In the genomic region with DNA sequence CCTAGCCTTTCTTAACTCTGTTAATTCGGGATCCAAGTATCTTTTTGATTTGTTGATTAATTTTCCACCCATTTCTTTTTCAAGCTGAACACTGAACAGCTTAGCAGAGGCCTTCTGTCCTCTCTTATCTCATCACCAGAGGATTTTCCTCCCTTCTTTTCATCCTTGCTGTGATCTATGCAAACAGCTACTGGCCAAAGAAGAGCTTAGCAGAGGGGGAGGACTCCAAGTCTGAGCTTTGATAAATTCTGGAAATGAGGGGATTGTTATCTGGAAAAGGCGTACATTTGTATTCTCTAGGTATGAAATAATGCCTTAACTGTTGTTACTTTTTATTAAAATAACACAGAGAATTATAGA, we compare ENCODE assay signal across 12 cellular contexts. TPM values are rescaled to one million over a fixed set of nuclear protein-coding genes. Genes with fewer than 3 reads are reported as not detected.
A peak's percentile ranks its signal among the peaks of the same experiment; 100 is the strongest.
DNase-seq lines count a peak whose midpoint lies in the region; ATAC-seq and TF ChIP-seq lines count a peak whose summit lies in the region.
"Had no signal": no experiment of that assay in that cellular context is flagged by ENCODE, and none has a peak within 500 bp of the region (broad histone marks: within the 10 kb centered on the region; RNA-seq: fewer than 3 reads in every experiment).

No MANE protein-coding gene starts in this region.

- peak overlapping the region; percentile 88 for H3K27ac Mint-ChIP-seq in activated CD8-positive, alpha-beta memory T cell treated with anti-CD3 and anti-CD28 coated beads, Interleukin-2, amount 10 ng/mL, durations not matched to agents 7 days and 5 days
- H3K27ac Mint-ChIP-seq in stimulated activated memory B cell treated with anti-CD40 and anti-IgM and Interleukin-4, amounts not matched to agents 10 μg/mL and 1 μg/mL and 100 μg/mL, for 72 hours = peak overlapping the region; percentile 60

- TF ChIP-seq EP300 in upper lobe of left lung (IDR thresholded peaks at IDR 0.05) = no peak

- H3K27me3 ChIP-seq in effector memory CD4-positive, alpha-beta T cell (replicated peaks; ENCODE audit: control insufficient read depth, insufficient read depth, low read length, poor library complexity, severe bottlenecking) = no peaks in the 10 kb centered on the region
- no peaks in the 10 kb centered on the region for H3K27me3 ChIP-seq in upper lobe of left lung
- H3K27me3 ChIP-seq: gastrocnemius medialis, ovary had no signal

- H3K4me1 Mint-ChIP-seq in activated CD8-positive, alpha-beta memory T cell treated with anti-CD3 and anti-CD28 coated beads, Interleukin-2, amount 10 ng/mL, durations not matched to agents 7 days and 5 days = peaks cover 66% of the 10 kb centered on the region
- H3K4me1 Mint-ChIP-seq in stimulated activated memory B cell treated with anti-CD40 and anti-IgM and Interleukin-4, amounts not matched to agents 10 μg/mL and 1 μg/mL and 100 μg/mL, for 72 hours = peaks cover 27% of the 10 kb centered on the region

- peak; percentile 7 for ATAC-seq in activated CD8-positive, alpha-beta memory T cell treated with anti-CD3 and anti-CD28 coated beads, Interleukin-2, amount 10 ng/mL, durations not matched to agents 7 days and 5 days
- no peak for ATAC-seq in stimulated activated memory B cell treated with anti-CD40 and anti-IgM and Interleukin-4, amounts not matched to agents 10 μg/mL and 1 μg/mL and 100 μg/mL, for 72 hours
- no peak for ATAC-seq in upper lobe of left lung (ENCODE audit: low FRiP score in 2 of 2)

- no peak overlapping the region for H3K4me3 ChIP-seq in effector memory CD4-positive, alpha-beta T cell (ENCODE audit: insufficient read depth, low read depth, low read length, poor library complexity, severe bottlenecking)
- H3K4me3 ChIP-seq in upper lobe of left lung = no peak overlapping the region
- H3K4me3 ChIP-seq: gastrocnemius medialis, ovary had no signal

- H3K4me1 ChIP-seq in effector memory CD4-positive, alpha-beta T cell (ENCODE audit: control insufficient read depth, insufficient read depth, low read length, poor library complexity, severe bottlenecking) = peaks cover 36% of the 10 kb centered on the region
- no peaks in the 10 kb centered on the region for H3K4me1 ChIP-seq in upper lobe of left lung

- peak overlapping the region; percentile 68 for H3K4me3 Mint-ChIP-seq in activated CD8-positive, alpha-beta memory T cell treated with anti-CD3 and anti-CD28 coated beads, Interleukin-2, amount 10 ng/mL, durations not matched to agents 7 days and 5 days
- H3K4me3 Mint-ChIP-seq in stimulated activated memory B cell treated with anti-CD40 and anti-IgM and Interleukin-4, amounts not matched to agents 10 μg/mL and 1 μg/mL and 100 μg/mL, for 72 hours = peak overlapping the region; percentile 31

- no peak for DNase-seq in activated CD8-positive, alpha-beta memory T cell treated with anti-CD3 and anti-CD28 coated beads, Interleukin-2, amount 10 ng/mL, durations not matched to agents 7 days and 5 days
- DNase-seq in activated CD8-positive, alpha-beta memory T cell treated with anti-CD3 and anti-CD28 coated beads for 24 hours = no peak
- peak; percentile 89 for DNase-seq in NCI-H82 (lab: John Stamatoyannopoulos, UW)
- no peak for DNase-seq in effector memory CD4-positive, alpha-beta T cell
- no peak for DNase-seq in upper lobe of left lung
- DNase-seq in stimulated activated CD4-positive, alpha-beta T cell treated with anti-CD3 and anti-CD28 coated beads, Interleukin-4, amount 100 ng/mL, for 4 hours = no peak
- DNase-seq in HPDE6-E6E7 (ENCODE audit: extremely low spot score) = no peak
- DNase-seq: cortex of kidney, gastrocnemius medialis, NCI-H2029 treated with DMSO at 0.1 percent for 48 hours, ovary had no signal

- peaks cover 33% of the 10 kb centered on the region for H3K36me3 Mint-ChIP-seq in activated CD8-positive, alpha-beta memory T cell treated with anti-CD3 and anti-CD28 coated beads, Interleukin-2, amount 10 ng/mL, durations not matched to agents 7 days and 5 days
- H3K36me3 Mint-ChIP-seq in stimulated activated memory B cell treated with anti-CD40 and anti-IgM and Interleukin-4, amounts not matched to agents 10 μg/mL and 1 μg/mL and 100 μg/mL, for 72 hours = no peaks in the 10 kb centered on the region

- no peaks in the 10 kb centered on the region for H3K9me3 ChIP-seq in effector memory CD4-positive, alpha-beta T cell (ENCODE audit: control insufficient read depth, low read length)
- no peaks in the 10 kb centered on the region for H3K9me3 ChIP-seq in upper lobe of left lung
- H3K9me3 ChIP-seq: gastrocnemius medialis, ovary had no signal

- TF ChIP-seq CTCF in upper lobe of left lung (IDR thresholded peaks at IDR 0.05) = no peak

- no peaks in the 10 kb centered on the region for H3K27me3 Mint-ChIP-seq in activated CD8-positive, alpha-beta memory T cell treated with anti-CD3 and anti-CD28 coated beads, Interleukin-2, amount 10 ng/mL, durations not matched to agents 7 days and 5 days
- H3K27me3 Mint-ChIP-seq in stimulated activated memory B cell treated with anti-CD40 and anti-IgM and Interleukin-4, amounts not matched to agents 10 μg/mL and 1 μg/mL and 100 μg/mL, for 72 hours = no peaks in the 10 kb centered on the region

- no peak for TF ChIP-seq POLR2A in upper lobe of left lung (IDR thresholded peaks at IDR 0.05)

- peak overlapping the region; percentile 54 for H3K27ac ChIP-seq in effector memory CD4-positive, alpha-beta T cell (ENCODE audit: insufficient read depth, low read length, poor library complexity, severe bottlenecking)
- peak overlapping the region in 1 of 4 donors; percentile 7 for H3K27ac ChIP-seq in upper lobe of left lung
- H3K27ac ChIP-seq: gastrocnemius medialis, ovary had no signal

- H3K36me3 ChIP-seq in effector memory CD4-positive, alpha-beta T cell (ENCODE audit: control insufficient read depth, insufficient read depth, low read length) = no peaks in the 10 kb centered on the region
- no peaks in the 10 kb centered on the region for H3K36me3 ChIP-seq in upper lobe of left lung
- H3K36me3 ChIP-seq: gastrocnemius medialis, ovary had no signal

- WGBS in upper lobe of left lung, 2 donors = 79 to 86% methylated on average over 2 of the region's 2 CpGs

- CTCF ChIA-PET in activated CD8-positive, alpha-beta memory T cell treated with anti-CD3 and anti-CD28 coated beads, Interleukin-2, amount 10 ng/mL, durations not matched to agents 7 days and 5 days (lab: Charles Lee) = interaction anchor here (0.7 to 5.0 kb wide), 10 partner anchors 8 to 312 kb away, joined by 3 to 39 read pairs (median 6); a partner anchor contains a TSS

- peaks cover 6% of the 10 kb centered on the region for H3K9me3 Mint-ChIP-seq in activated CD8-positive, alpha-beta memory T cell treated with anti-CD3 and anti-CD28 coated beads, Interleukin-2, amount 10 ng/mL, durations not matched to agents 7 days and 5 days (ENCODE audit: low read depth)
- no peaks in the 10 kb centered on the region for H3K9me3 Mint-ChIP-seq in stimulated activated memory B cell treated with anti-CD40 and anti-IgM and Interleukin-4, amounts not matched to agents 10 μg/mL and 1 μg/mL and 100 μg/mL, for 72 hours

RNA-seq across cellular contexts. Expression of a gene that starts 13.4 kb away (rescaled TPM):
- total RNA-seq in activated CD8-positive, alpha-beta memory T cell treated with anti-CD3 and anti-CD28 coated beads, Interleukin-2, amount 10 ng/mL, durations not matched to agents 7 days and 5 days = 10 to 100 TPM; 25.0 to 26.3 TPM
- 10 to 100 TPM in 2 of 6 donors, 1 to 10 TPM in 4; 3.4 to 25.0 (median 7.5) TPM for total RNA-seq in upper lobe of left lung

RNA-seq across cellular contexts. Expression of a gene that starts 13.7 kb away (rescaled TPM):
- total RNA-seq in activated CD8-positive, alpha-beta memory T cell treated with anti-CD3 and anti-CD28 coated beads, Interleukin-2, amount 10 ng/mL, durations not matched to agents 7 days and 5 days = 10 to 100 TPM; 66.6 to 71.3 TPM
- 1 to 10 TPM; 1.9 to 7.5 (median 3.8) TPM for total RNA-seq in upper lobe of left lung

Comparison
In these comparisons a context has a peak if more than half of its experiments do, and no peak if none do; other contexts are left out.
1. RNA of a gene that starts 13.7 kb away (total RNA-seq): 66.6 to 71.3 TPM in activated CD8-positive, alpha-beta memory T cell treated with anti-CD3 and anti-CD28 coated beads, Interleukin-2, amount 10 ng/mL, durations not matched to agents 7 days and 5 days; 1.9 to 7.5 TPM in upper lobe of left lung; every median in the first group is over 4 times any median in the second.